In the genomic region with DNA sequence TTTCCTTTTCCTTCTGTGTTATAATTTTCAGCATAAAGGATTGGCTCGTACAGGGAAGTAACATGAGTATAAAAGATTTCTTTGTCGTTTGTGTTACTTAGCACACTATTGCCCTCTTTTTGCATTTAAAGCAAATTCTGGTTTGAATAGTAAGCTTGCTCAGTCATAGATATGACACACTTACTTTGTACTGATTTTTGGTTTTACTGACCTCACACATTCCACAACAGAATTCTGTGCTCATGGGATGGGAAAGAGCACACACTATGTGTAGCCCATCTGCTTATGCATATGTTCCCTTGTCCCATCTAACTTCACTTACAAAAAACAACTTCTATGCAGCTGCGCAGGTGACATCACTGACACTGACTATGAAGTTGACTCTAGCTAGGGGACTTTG, we compare ENCODE assay signal across 22 cellular contexts.
DNase-seq lines count a peak whose midpoint lies in the region; TF ChIP-seq lines count a peak whose summit lies in the region.
"Had no signal": no experiment of that assay in that cellular context is flagged by ENCODE, and none has a peak within 500 bp of the region (broad histone marks: within the 10 kb centered on the region; RNA-seq: fewer than 3 reads in every experiment).

No MANE protein-coding gene starts in this region.

- TF ChIP-seq CTCF in HFFc6 (IDR thresholded peaks at IDR 0.05), result no peak
- no peak for TF ChIP-seq CTCF in astrocyte of the spinal cord (IDR thresholded peaks at IDR 0.05; ENCODE audit: low read depth, low read length)
- TF ChIP-seq CTCF in progenitor cell of endocrine pancreas (IDR thresholded peaks at IDR 0.05; ENCODE audit: unreplicated experiment), result no peak

- peaks cover 8% of the 10 kb centered on the region for H3K36me3 Mint-ChIP-seq in HFFc6 (ENCODE audit: low read depth)
- H3K36me3 Mint-ChIP-seq in progenitor cell of endocrine pancreas (ENCODE audit: insufficient read depth), result peaks cover 1% of the 10 kb centered on the region
- H3K36me3 Mint-ChIP-seq: type B pancreatic cell had no signal

- H3K4me3 Mint-ChIP-seq in HFFc6, result no peak overlapping the region
- no peak overlapping the region for H3K4me3 Mint-ChIP-seq in progenitor cell of endocrine pancreas (ENCODE audit: low read depth)
- H3K4me3 Mint-ChIP-seq: activated CD8-positive, alpha-beta T cell treated with anti-CD3 and anti-CD28 coated beads for 36 hours; effector memory CD8-positive, alpha-beta T cell; T-helper 1 cell treated with Interleukin-12 subunit alpha and Interleukin-12 subunit beta and Interleukin-4 antibody, amounts not matched to agents 30 μg/mL and 1 μg/mL, for 36 hours; type B pancreatic cell had no signal

- DNase-seq in AG08395 (ENCODE audit: low spot score), result peak; percentile 28
- peak; percentile 34 for DNase-seq in HFFc6
- DNase-seq in astrocyte of the spinal cord (ENCODE audit: low read depth, low spot score), result peak; percentile 68
- peak; percentile 73 for DNase-seq in iris pigment epithelial cell (ENCODE audit: low read depth)
- DNase-seq in NCI-H345 treated with DMSO at 0.1 percent for 48 hours (lab: John Stamatoyannopoulos, UW; ENCODE audit: unreplicated experiment), result no peak
- DNase-seq in NCI-H2081 (lab: John Stamatoyannopoulos, UW), result no peak
- no peak for DNase-seq in superior temporal gyrus (ENCODE audit: extremely low spot score)
- no peak for DNase-seq in progenitor cell of endocrine pancreas (ENCODE audit: low spot score, unreplicated experiment)
- DNase-seq: activated CD4-positive, alpha-beta T cell treated with anti-CD3 and anti-CD28 coated beads for 1 hour; activated CD8-positive, alpha-beta T cell treated with anti-CD3 and anti-CD28 coated beads for 36 hours; activated effector memory CD4-positive, alpha-beta T cell treated with Interleukin-2 at 50 U/mL for 16 hours; activated T-cell treated with anti-CD3 and anti-CD28 coated beads for 4 hours; effector memory CD8-positive, alpha-beta T cell; NCI-H1417 treated with DMSO at 0.1 percent for 48 hours; NCI-H510A treated with DMSO at 0.1 percent for 48 hours; posterior cingulate gyrus had no signal

- H3K27me3 Mint-ChIP-seq in HFFc6 (ENCODE audit: insufficient read depth) (no peaks in the 10 kb centered on the region; the same call in 1 of the 2 replicates), progenitor cell of endocrine pancreas (no peaks in the 10 kb centered on the region)
- H3K27me3 Mint-ChIP-seq: activated CD8-positive, alpha-beta T cell treated with anti-CD3 and anti-CD28 coated beads for 36 hours had no signal

- peaks cover 7% of the 10 kb centered on the region for H3K9me3 Mint-ChIP-seq in HFFc6
- H3K9me3 Mint-ChIP-seq in progenitor cell of endocrine pancreas (ENCODE audit: low read depth), result peaks cover 3% of the 10 kb centered on the region
- H3K9me3 Mint-ChIP-seq: effector memory CD8-positive, alpha-beta T cell; type B pancreatic cell had no signal

- peak overlapping the region; percentile 39 for H3K27ac Mint-ChIP-seq in HFFc6
- H3K27ac Mint-ChIP-seq in progenitor cell of endocrine pancreas, result no peak overlapping the region
- H3K27ac Mint-ChIP-seq: activated CD8-positive, alpha-beta T cell treated with anti-CD3 and anti-CD28 coated beads for 36 hours; effector memory CD8-positive, alpha-beta T cell; T-helper 1 cell treated with Interleukin-12 subunit alpha and Interleukin-12 subunit beta and Interleukin-4 antibody, amounts not matched to agents 30 μg/mL and 1 μg/mL, for 36 hours; type B pancreatic cell had no signal

- in situ Hi-C loops in astrocyte of the spinal cord (cut with HindIII; ENCODE audit: low sequenced_read_pairs), result no loop called here

- no peak overlapping the region for H3K4me3 ChIP-seq in astrocyte of the spinal cord (ENCODE audit: low read depth, low read length)
- H3K4me3 ChIP-seq: breast epithelium, coronary artery, esophagus muscularis mucosa, SJSA1 had no signal

- H3K4me1 Mint-ChIP-seq in HFFc6 (ENCODE audit: low read depth) (peaks cover 77% of the 10 kb centered on the region), progenitor cell of endocrine pancreas (ENCODE audit: low read depth) (peaks cover 4% of the 10 kb centered on the region)

Comparison
In these comparisons a context has a peak if more than half of its experiments do, and no peak if none do; other contexts are left out.
1. DNase-seq: peak in AG08395 (single experiment), HFFc6 (single experiment), astrocyte of the spinal cord (single experiment) and iris pigment epithelial cell (single experiment); none in NCI-H345 treated with DMSO at 0.1 percent for 48 hours (single experiment), NCI-H2081 (0 of 2), superior temporal gyrus (single experiment) and progenitor cell of endocrine pancreas (single experiment).